In genomic region chr19:57244513-57244912, GRCh38 we compare ENCODE assay signal across 28 cellular contexts. TPM values are rescaled to one million over a fixed set of nuclear protein-coding genes. Genes with fewer than 3 reads are reported as not detected.
"Had no signal": no experiment of that assay in that cellular context is flagged by ENCODE, and none has a peak within 500 bp of the region (broad histone marks: within the 10 kb centered on the region; RNA-seq: fewer than 3 reads in every experiment).

No MANE protein-coding gene starts in this region.

- DNase-seq: activated CD4-positive, alpha-beta T cell treated with anti-CD3 and anti-CD28 coated beads for 1 hour; activated CD4-positive, alpha-beta T cell treated with anti-CD3 and anti-CD28 coated beads, Interleukin-2, amount 10 ng/mL, durations not matched to agents 7 days and 5 days; activated CD8-positive, alpha-beta memory T cell treated with anti-CD3 and anti-CD28 coated beads, Interleukin-2, amount 10 ng/mL, durations not matched to agents 7 days and 5 days; activated CD8-positive, alpha-beta T cell treated with anti-CD3 and anti-CD28 coated beads for 36 hours; activated effector memory CD4-positive, alpha-beta T cell treated with Interleukin-2 at 50 U/mL for 16 hours; activated naive CD4-positive, alpha-beta T cell treated with anti-CD3 and anti-CD28 coated beads for 36 hours; activated T-cell treated with anti-CD3 and anti-CD28 coated beads for 4 hours; activated T-cell treated with anti-CD3 and anti-CD28 coated beads, Interleukin-2, amount 50 U/mL, for 72 hours; anterior cingulate cortex; cerebellar nuclear complex; colonic mucosa; effector CD8-positive, alpha-beta T cell; erythroblast; foreskin fibroblast; head of caudate nucleus; hippocampal formation; left cardiac atrium; left ventricle myocardium superior; naive B cell; stimulated activated CD4-positive, alpha-beta T cell treated with anti-CD3 and anti-CD28 coated beads, Interleukin-15, amount 100 ng/mL, for 24 hours; stimulated activated CD4-positive, alpha-beta T cell treated with anti-CD3 and anti-CD28 coated beads, Interleukin-2, amount 100 ng/mL, for 24 hours; stimulated activated naive CD4-positive, alpha-beta T cell treated with Interleukin-2 at 50 U/mL for 16 hours; T-helper 17 cell; T1000; testis; transverse colon had no signal

- H3K27me3 Mint-ChIP-seq: activated CD4-positive, alpha-beta T cell treated with anti-CD3 and anti-CD28 coated beads, Interleukin-2, amount 10 ng/mL, durations not matched to agents 7 days and 5 days; activated CD8-positive, alpha-beta memory T cell treated with anti-CD3 and anti-CD28 coated beads, Interleukin-2, amount 10 ng/mL, durations not matched to agents 7 days and 5 days; activated CD8-positive, alpha-beta T cell treated with anti-CD3 and anti-CD28 coated beads for 36 hours; naive B cell; T-helper 17 cell had no signal

- H3K9me3 ChIP-seq: colonic mucosa, right atrium auricular region, testis, transverse colon had no signal

- H3K27ac Mint-ChIP-seq: activated CD4-positive, alpha-beta T cell treated with anti-CD3 and anti-CD28 coated beads, Interleukin-2, amount 10 ng/mL, durations not matched to agents 7 days and 5 days; activated CD8-positive, alpha-beta memory T cell treated with anti-CD3 and anti-CD28 coated beads, Interleukin-2, amount 10 ng/mL, durations not matched to agents 7 days and 5 days; activated CD8-positive, alpha-beta T cell treated with anti-CD3 and anti-CD28 coated beads for 36 hours; activated naive CD4-positive, alpha-beta T cell treated with anti-CD3 and anti-CD28 coated beads for 36 hours; mesothelial cell of epicardium; T-helper 17 cell had no signal

- ATAC-seq: activated CD8-positive, alpha-beta memory T cell treated with anti-CD3 and anti-CD28 coated beads, Interleukin-2, amount 10 ng/mL, durations not matched to agents 7 days and 5 days; activated CD8-positive, alpha-beta T cell treated with anti-CD3 and anti-CD28 coated beads for 36 hours; activated T-cell treated with anti-CD3 and anti-CD28 coated beads, Interleukin-2, amount 50 U/mL, for 72 hours; left cardiac atrium; left ventricle myocardium superior; T-helper 17 cell had no signal

- H3K4me3 Mint-ChIP-seq: activated CD4-positive, alpha-beta T cell treated with anti-CD3 and anti-CD28 coated beads, Interleukin-2, amount 10 ng/mL, durations not matched to agents 7 days and 5 days; activated CD8-positive, alpha-beta memory T cell treated with anti-CD3 and anti-CD28 coated beads, Interleukin-2, amount 10 ng/mL, durations not matched to agents 7 days and 5 days; activated CD8-positive, alpha-beta T cell treated with anti-CD3 and anti-CD28 coated beads for 36 hours; activated naive CD4-positive, alpha-beta T cell treated with anti-CD3 and anti-CD28 coated beads for 36 hours; activated T-cell treated with anti-CD3 and anti-CD28 coated beads, Interleukin-2, amount 50 U/mL, for 72 hours; mesothelial cell of epicardium; T-helper 17 cell had no signal

- H3K4me3 ChIP-seq: colonic mucosa, right atrium auricular region, testis, transverse colon had no signal

- H3K27me3 ChIP-seq: colonic mucosa, right atrium auricular region, testis, transverse colon had no signal

- H3K9me3 Mint-ChIP-seq: activated CD8-positive, alpha-beta T cell treated with anti-CD3 and anti-CD28 coated beads for 36 hours; activated T-cell treated with anti-CD3 and anti-CD28 coated beads, Interleukin-2, amount 50 U/mL, for 72 hours; mesothelial cell of epicardium had no signal

- H3K27ac ChIP-seq: colonic mucosa, right atrium auricular region, testis, transverse colon had no signal

RNA-seq across cellular contexts. Expression of gene AURKC, which starts 13.7 kb away (rescaled TPM):
- total RNA-seq: transverse colon had no signal
